Comparison of ENCODE assay signal across 13 cellular contexts in the genomic region with DNA sequence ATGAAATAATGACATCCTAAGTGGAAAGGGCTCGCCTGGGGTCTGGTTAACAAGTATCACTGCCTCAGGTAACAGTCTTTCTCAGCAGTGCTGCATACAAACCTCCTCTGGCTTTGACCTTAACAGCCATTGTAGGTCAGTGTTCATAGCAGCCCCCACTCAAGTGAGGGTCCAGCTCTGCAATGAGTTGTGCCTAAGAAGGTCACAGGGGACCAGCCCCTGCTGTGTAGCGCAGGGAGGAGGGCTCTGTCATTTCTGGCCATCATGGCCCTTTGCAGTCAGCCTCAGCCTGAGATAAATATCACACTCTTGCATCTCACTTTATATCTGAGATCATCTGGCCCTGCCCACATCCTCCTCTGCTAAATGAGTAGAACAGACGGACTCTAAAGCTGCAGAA. TPM values are rescaled to one million over a fixed set of nuclear protein-coding genes. Genes with fewer than 3 reads are reported as not detected.
A peak's percentile ranks its signal among the peaks of the same experiment; 100 is the strongest.
DNase-seq lines count a peak whose midpoint lies in the region; ATAC-seq lines count a peak whose summit lies in the region.
"Had no signal": no experiment of that assay in that cellular context is flagged by ENCODE, and none has a peak within 500 bp of the region (broad histone marks: within the 10 kb centered on the region; RNA-seq: fewer than 3 reads in every experiment).

No MANE protein-coding gene starts in this region.

- no peaks in the 10 kb centered on the region for H3K27me3 Mint-ChIP-seq in effector memory CD8-positive, alpha-beta T cell

- ATAC-seq in effector memory CD8-positive, alpha-beta T cell (replicated peaks): peak; percentile 98
- peak; percentile 99 for ATAC-seq in stimulated activated effector memory CD8-positive, alpha-beta T cell treated with anti-CD3 and anti-CD28 coated beads, Interleukin-12 subunit alpha, Interleukin-12 subunit beta, amount 100 ng/mL, for 72 hours
- ATAC-seq in HG03571 (IDR thresholded peaks at IDR 0.05; ENCODE audit: unreplicated experiment): no peak
- ATAC-seq: gastrocnemius medialis had no signal

- no peaks in the 10 kb centered on the region for H3K9me3 Mint-ChIP-seq in effector memory CD8-positive, alpha-beta T cell
- no peaks in the 10 kb centered on the region for H3K9me3 Mint-ChIP-seq in stimulated activated effector memory CD8-positive, alpha-beta T cell treated with anti-CD3 and anti-CD28 coated beads, Interleukin-12 subunit alpha, Interleukin-12 subunit beta, amount 100 ng/mL, for 72 hours

- peaks cover 21 to 45% of the 10 kb centered on the region in 2 donors for H3K4me1 Mint-ChIP-seq in effector memory CD8-positive, alpha-beta T cell (ENCODE audit: low read depth in 2 of 2)
- H3K4me1 Mint-ChIP-seq in stimulated activated effector memory CD8-positive, alpha-beta T cell treated with anti-CD3 and anti-CD28 coated beads, Interleukin-12 subunit alpha, Interleukin-12 subunit beta, amount 100 ng/mL, for 72 hours: peaks cover 31% of the 10 kb centered on the region

- H3K4me3 Mint-ChIP-seq in effector memory CD8-positive, alpha-beta T cell: peak overlapping the region; percentile 22 to 73
- peak overlapping the region; percentile 31 for H3K4me3 Mint-ChIP-seq in stimulated activated effector memory CD8-positive, alpha-beta T cell treated with anti-CD3 and anti-CD28 coated beads, Interleukin-12 subunit alpha, Interleukin-12 subunit beta, amount 100 ng/mL, for 72 hours

- peaks cover 4% of the 10 kb centered on the region for H3K36me3 Mint-ChIP-seq in effector memory CD8-positive, alpha-beta T cell (ENCODE audit: insufficient read depth)
- no peaks in the 10 kb centered on the region for H3K36me3 Mint-ChIP-seq in stimulated activated effector memory CD8-positive, alpha-beta T cell treated with anti-CD3 and anti-CD28 coated beads, Interleukin-12 subunit alpha, Interleukin-12 subunit beta, amount 100 ng/mL, for 72 hours

- peak overlapping the region; percentile 24 to 64 for H3K27ac Mint-ChIP-seq in effector memory CD8-positive, alpha-beta T cell
- H3K27ac Mint-ChIP-seq in stimulated activated effector memory CD8-positive, alpha-beta T cell treated with anti-CD3 and anti-CD28 coated beads, Interleukin-12 subunit alpha, Interleukin-12 subunit beta, amount 100 ng/mL, for 72 hours: peak overlapping the region; percentile 27

- peak; percentile 60 for DNase-seq in activated CD8-positive, alpha-beta memory T cell treated with anti-CD3 and anti-CD28 coated beads for 24 hours
- DNase-seq in activated CD8-positive, alpha-beta memory T cell treated with anti-CD3 and anti-CD28 coated beads, Interleukin-2, amount 50 U/mL, for 4 hours: no peak
- peak; percentile 32 for DNase-seq in activated CD4-positive, CD25-positive, alpha-beta regulatory T cell treated with anti-CD3 and anti-CD28 coated beads, Interleukin-2, amount 50 U/mL, for 72 hours
- DNase-seq in effector memory CD8-positive, alpha-beta T cell: peak; percentile 30 to 40 (median 40)
- peak in 1 of 2 donors; percentile 72 for DNase-seq in stimulated activated effector memory CD8-positive, alpha-beta T cell treated with anti-CD3 and anti-CD28 coated beads, Interleukin-12 subunit alpha, Interleukin-12 subunit beta, amount 100 ng/mL, for 72 hours (ENCODE audit: low spot score in 2 of 2)
- no peak for DNase-seq in NK-92 treated with Interleukin-12 subunit alpha and Interleukin-12 subunit beta, amount 100 ng/mL, for 24 hours (lab: John Stamatoyannopoulos, UW)
- no peak for DNase-seq in A172 (ENCODE audit: low spot score)
- DNase-seq: ACHN, cortex of kidney, gastrocnemius medialis, NCI-H1105 treated with DMSO at 0.1 percent for 48 hours, NCI-H526 treated with DMSO at 0.1 percent for 48 hours had no signal

RNA-seq across cellular contexts. Expression of gene MYSM1, which starts 18.1 kb away (rescaled TPM):
- total RNA-seq in A172 (2014; rRNA removed; shearing (Covaris generic)): 7.5 and 17.6 TPM in 2 replicates

Comparison
In these comparisons a context has a peak if more than half of its experiments do, and no peak if none do; other contexts are left out.
1. DNase-seq: peak in activated CD8-positive, alpha-beta memory T cell treated with anti-CD3 and anti-CD28 coated beads for 24 hours (single experiment), activated CD4-positive, CD25-positive, alpha-beta regulatory T cell treated with anti-CD3 and anti-CD28 coated beads, Interleukin-2, amount 50 U/mL, for 72 hours (single experiment) and effector memory CD8-positive, alpha-beta T cell (3 of 3); none in activated CD8-positive, alpha-beta memory T cell treated with anti-CD3 and anti-CD28 coated beads, Interleukin-2, amount 50 U/mL, for 4 hours (single experiment), NK-92 treated with Interleukin-12 subunit alpha and Interleukin-12 subunit beta, amount 100 ng/mL, for 24 hours (single experiment) and A172 (single experiment).